Comparison of ENCODE assay signal across 18 cellular contexts in genomic region chr6:74834967-74835366, GRCh38.
DNase-seq lines count a peak whose midpoint lies in the region; ATAC-seq and TF ChIP-seq lines count a peak whose summit lies in the region.
"Had no signal": no experiment of that assay in that cellular context is flagged by ENCODE, and none has a peak within 500 bp of the region (broad histone marks: within the 10 kb centered on the region; RNA-seq: fewer than 3 reads in every experiment).

No MANE protein-coding gene starts in this region.

- DNase-seq in AG09309 (ENCODE audit: low read depth) (peak; percentile 25), GM23248 (peak; percentile 16), fibroblast of gingiva (ENCODE audit: low read depth) (peak; percentile 74), fibroblast of villous mesenchyme (ENCODE audit: low read depth) (peak; percentile 49), DMS 273 (lab: John Stamatoyannopoulos, UW; ENCODE audit: unreplicated experiment) (no peak), CD1c-positive myeloid dendritic cell (ENCODE audit: extremely low spot score) (no peak)
- DNase-seq: BE2C; CD8-positive, alpha-beta T cell; COR-L47; DND-41; GDM1; HCEC 1CT; HFFc6; IMR-90 had no signal

- H3K36me3 ChIP-seq in GM23248 (ENCODE audit: low read depth), result no peaks in the 10 kb centered on the region
- H3K36me3 ChIP-seq: BE2C had no signal

- H4K20me1 ChIP-seq in GM23248 (ENCODE audit: insufficient read depth), result no peaks in the 10 kb centered on the region

- no peak for ATAC-seq in HG02884 (IDR thresholded peaks at IDR 0.05; ENCODE audit: unreplicated experiment)
- no peak for ATAC-seq in HG03378 (IDR thresholded peaks at IDR 0.05; ENCODE audit: unreplicated experiment)
- ATAC-seq: CD8-positive, alpha-beta T cell had no signal

- H3K4me3 ChIP-seq in AG09309 (ENCODE audit: control insufficient read depth, low read depth, low read length) (no peak overlapping the region), GM23248 (no peak overlapping the region), fibroblast of villous mesenchyme (ENCODE audit: low read depth, low read length) (no peak overlapping the region)

- H3K79me2 ChIP-seq in GM23248 (ENCODE audit: insufficient read depth), result no peaks in the 10 kb centered on the region

- H3K9ac ChIP-seq in GM23248, result no peak overlapping the region

- no peak overlapping the region for H3K4me2 ChIP-seq in GM23248 (ENCODE audit: unreplicated experiment)

- no peaks in the 10 kb centered on the region for H3K4me1 ChIP-seq in GM23248 (ENCODE audit: insufficient read depth)
- H3K4me1 ChIP-seq: BE2C had no signal

- no peak overlapping the region for H2AFZ ChIP-seq in GM23248

- 0 to 4% methylated on average over 1 of the region's 1 CpG for WGBS in GM23248 (ENCODE audit: low coverage in 1 of 2, low lambda C conversion rate in 2 of 2, missing lambda C conversion rate in 2 of 2), 2 experiments

- H3K9me3 ChIP-seq in GM23248 (ENCODE audit: low read depth), result no peaks in the 10 kb centered on the region
- H3K9me3 ChIP-seq: BE2C had no signal

- TF ChIP-seq CTCF in AG09309 (IDR thresholded peaks at IDR 0.05; ENCODE audit: control insufficient read depth, insufficient read depth, low read depth, low read length, missing control alignments) (no peak), fibroblast of villous mesenchyme (IDR thresholded peaks at IDR 0.05; ENCODE audit: insufficient read depth, low read depth, low read length) (no peak)

- no peak overlapping the region for H3K27ac ChIP-seq in GM23248
- H3K27ac ChIP-seq: 22Rv1, C4-2B had no signal

- H3K27me3 ChIP-seq in GM23248 (replicated peaks; ENCODE audit: insufficient read depth), result no peaks in the 10 kb centered on the region
- H3K27me3 ChIP-seq: BE2C had no signal

- in situ Hi-C loops in GM23248 (cut with MboI), result no loop called here

- H3K9me2 ChIP-seq in GM23248 (ENCODE audit: insufficient read depth), result no peaks in the 10 kb centered on the region

- no peaks in the 10 kb centered on the region for H3F3A ChIP-seq in GM23248 (ENCODE audit: insufficient read depth)

Comparison
In these comparisons a context has a peak if more than half of its experiments do, and no peak if none do; other contexts are left out.
1. DNase-seq: peak in AG09309 (single experiment), GM23248 (single experiment), fibroblast of gingiva (single experiment) and fibroblast of villous mesenchyme (single experiment); none in DMS 273 (single experiment) and CD1c-positive myeloid dendritic cell (single experiment).